Comparison of ENCODE assay signal across 8 cellular contexts in genomic region chr17:42562845-42563509, GRCh38. TPM values are rescaled to one million over a fixed set of nuclear protein-coding genes. Genes with fewer than 3 reads are reported as not detected.
DNase-seq lines count a peak whose midpoint lies in the region; ATAC-seq and TF ChIP-seq lines count a peak whose summit lies in the region.

No MANE protein-coding gene starts in this region.

- H3K36me3 Mint-ChIP-seq in Caco-2 (ENCODE audit: insufficient read depth, unreplicated experiment) (peaks cover 72% of the 10 kb centered on the region), endothelial cell (ENCODE audit: low read depth, unreplicated experiment) (peaks cover 4% of the 10 kb centered on the region)

- H3K27ac ChIP-seq in OCI-LY1 (ENCODE audit: low read depth, low read length, poor library complexity, severe bottlenecking) (peak overlapping the region; percentile 60), neutrophil (peak overlapping the region; percentile 87)

- no peaks in the 10 kb centered on the region for H3K9me3 Mint-ChIP-seq in Caco-2 (ENCODE audit: unreplicated experiment)
- H3K9me3 Mint-ChIP-seq in endothelial cell (ENCODE audit: unreplicated experiment): no peaks in the 10 kb centered on the region

- H3K36me3 ChIP-seq in Caco-2 (ENCODE audit: control insufficient read depth, insufficient read depth, low read length) (peaks cover 4% of the 10 kb centered on the region; the same call in 1 of the 2 replicates), OCI-LY1 (ENCODE audit: insufficient read depth, low read length) (peaks cover 28% of the 10 kb centered on the region), neutrophil (peaks cover 28% of the 10 kb centered on the region)

- H3K27me3 ChIP-seq in Caco-2 (replicated peaks; ENCODE audit: control insufficient read depth, insufficient read depth, low read length) (no peaks in the 10 kb centered on the region), OCI-LY1 (ENCODE audit: insufficient read depth, low read length) (no peaks in the 10 kb centered on the region), neutrophil (no peaks in the 10 kb centered on the region)

- POLR2A ChIA-PET in Caco-2 (lab: Charles Lee): interaction anchor here (0.6 kb wide), 1 partner anchor 27 kb away, joined by 3 read pairs; the partner anchor contains the start of gene NAGLU

- no peaks in the 10 kb centered on the region for H3K79me2 ChIP-seq in OCI-LY1 (ENCODE audit: insufficient read depth, low read length)

- H3K27me3 Mint-ChIP-seq in Caco-2 (ENCODE audit: insufficient read depth, unreplicated experiment): no peaks in the 10 kb centered on the region
- peaks cover 13% of the 10 kb centered on the region for H3K27me3 Mint-ChIP-seq in endothelial cell (ENCODE audit: unreplicated experiment)

- no peaks in the 10 kb centered on the region for H3F3A ChIP-seq in OCI-LY1 (ENCODE audit: insufficient read depth, low read length)

- no peaks in the 10 kb centered on the region for H4K20me1 ChIP-seq in OCI-LY1 (ENCODE audit: insufficient read depth, low read length)

- CTCF ChIA-PET in Caco-2 (lab: Charles Lee): no interaction called here

- no peak for ATAC-seq in GM19452 (IDR thresholded peaks at IDR 0.05; ENCODE audit: unreplicated experiment)

- no peak overlapping the region for H2AFZ ChIP-seq in OCI-LY1 (ENCODE audit: low read length)

- H3K4me3 Mint-ChIP-seq in Caco-2 (ENCODE audit: unreplicated experiment): peak overlapping the region; percentile 77
- H3K4me3 Mint-ChIP-seq in endothelial cell (ENCODE audit: unreplicated experiment): peak overlapping the region; percentile 95

- DNase-seq in Caco-2 (no peak), endothelial cell (ENCODE audit: low spot score) (no peak), NCI-H1417 (lab: John Stamatoyannopoulos, UW) (no peak), NCI-H2171 treated with DMSO at 0.1 percent for 48 hours (lab: John Stamatoyannopoulos, UW) (no peak), LoVo (ENCODE audit: low spot score) (no peak)

- H3K9ac ChIP-seq in OCI-LY1 (ENCODE audit: low read length): peak overlapping the region; percentile 93

- peaks cover 13% of the 10 kb centered on the region for H3K4me1 ChIP-seq in Caco-2
- peaks cover 41% of the 10 kb centered on the region for H3K4me1 ChIP-seq in OCI-LY1 (ENCODE audit: insufficient read depth, low read length, severe bottlenecking)
- peaks cover 41% of the 10 kb centered on the region in 2 experiments for H3K4me1 ChIP-seq in neutrophil (ENCODE audit: control insufficient read depth in 1 of 2, insufficient read depth in 1 of 2, low read depth in 1 of 2, low read length in 1 of 2)

- no peaks in the 10 kb centered on the region for H3K9me3 ChIP-seq in Caco-2
- H3K9me3 ChIP-seq in OCI-LY1 (ENCODE audit: low read length): no peaks in the 10 kb centered on the region
- no peaks in the 10 kb centered on the region for H3K9me3 ChIP-seq in neutrophil

- H3K27ac Mint-ChIP-seq in Caco-2 (ENCODE audit: unreplicated experiment): peak overlapping the region; percentile 93
- peak overlapping the region; percentile 94 for H3K27ac Mint-ChIP-seq in endothelial cell (ENCODE audit: unreplicated experiment)

- H3K4me1 Mint-ChIP-seq in Caco-2 (ENCODE audit: low read depth, unreplicated experiment) (peaks cover 20% of the 10 kb centered on the region), endothelial cell (ENCODE audit: unreplicated experiment) (peaks cover 30% of the 10 kb centered on the region)

- intact Hi-C loops in Caco-2 (cut with micrococcal nuclease; ENCODE audit: unreplicated experiment): loop anchor here (1.0 kb wide), 1 partner anchor 14 kb away; the partner anchor contains the start of gene PSMC3IP

- BruUV-seq in Caco-2 (replicated peaks; lab: Mats Ljungman, UMichigan): no TSS peak

- TF ChIP-seq CTCF in Caco-2 (IDR thresholded peaks at IDR 0.05; ENCODE audit: insufficient read depth in 1 of 2, low read depth in 1 of 2, low read length in 1 of 2, severe bottlenecking in 1 of 2, unreplicated experiment in 1 of 2): no peak
- no peak for TF ChIP-seq CTCF in OCI-LY1 (IDR thresholded peaks at IDR 0.05; ENCODE audit: low read length)
- no peak for TF ChIP-seq CTCF in endothelial cell (IDR thresholded peaks at IDR 0.05; ENCODE audit: unreplicated experiment)
- no peak for TF ChIP-seq CTCF in neutrophil (IDR thresholded peaks at IDR 0.05)

- H3K4me3 ChIP-seq in Caco-2 (ENCODE audit: low read depth, low read length) (peak overlapping the region; percentile 78), OCI-LY1 (ENCODE audit: low read depth, low read length, poor library complexity, severe bottlenecking) (peak overlapping the region; percentile 96), neutrophil (ENCODE audit: low read depth in 1 of 2, low read length in 1 of 2) (peak overlapping the region; percentile 84 to 85)

- H3K9me2 ChIP-seq in OCI-LY1 (ENCODE audit: low read depth, low read length): no peaks in the 10 kb centered on the region

- H3K4me2 ChIP-seq in OCI-LY1 (ENCODE audit: low read length): peak overlapping the region; percentile 87

RNA-seq across cellular contexts. Expression of gene COASY, which starts 1.0 kb away (rescaled TPM):
- total RNA-seq in Caco-2 (2022) (128 and 138 TPM in 2 replicates), endothelial cell (ENCODE audit: unreplicated experiment) (66.3 TPM)

RNA-seq across cellular contexts. Expression of gene MLX, which starts 3.9 kb away (rescaled TPM):
- total RNA-seq in Caco-2 (2022) (37.5 and 41.2 TPM in 2 replicates), endothelial cell (ENCODE audit: unreplicated experiment) (45.9 TPM)

RNA-seq across cellular contexts. Expression of gene HSD17B1, which starts 10.3 kb away (rescaled TPM):
- 2.3 and 4.0 TPM in 2 replicates for total RNA-seq in Caco-2 (2022)
- 0.64 TPM for total RNA-seq in endothelial cell (ENCODE audit: unreplicated experiment)

RNA-seq across cellular contexts. Expression of gene PSMC3IP, which starts 14.6 kb away (rescaled TPM):
- 24.7 and 25.2 TPM in 2 replicates for total RNA-seq in Caco-2 (2022)
- total RNA-seq in endothelial cell (ENCODE audit: unreplicated experiment): 8.0 TPM

RNA-seq across cellular contexts. Expression of gene NAGLU, which starts 26.9 kb away (rescaled TPM):
- total RNA-seq in Caco-2 (2022): 28.7 and 29.2 TPM in 2 replicates
- 24.2 TPM for total RNA-seq in endothelial cell (ENCODE audit: unreplicated experiment)
